Comparison of ENCODE assay signal across 10 cellular contexts in genomic region chr5:149358818-149359217, GRCh38. TPM values are rescaled to one million over a fixed set of nuclear protein-coding genes. Genes with fewer than 3 reads are reported as not detected.
DNase-seq lines count a peak whose midpoint lies in the region; ATAC-seq and TF ChIP-seq lines count a peak whose summit lies in the region.
"Had no signal": no experiment of that assay in that cellular context is flagged by ENCODE, and none has a peak within 500 bp of the region (broad histone marks: within the 10 kb centered on the region; RNA-seq: fewer than 3 reads in every experiment).

No MANE protein-coding gene starts in this region.

- peaks cover 24% of the 10 kb centered on the region for H3K36me3 Mint-ChIP-seq in GM23338 (ENCODE audit: low read depth)
- peaks cover 11% of the 10 kb centered on the region for H3K36me3 Mint-ChIP-seq in endothelial cell (ENCODE audit: low read depth, unreplicated experiment)

- H3K36me3 ChIP-seq in GM23338 (ENCODE audit: insufficient read depth) (peaks cover 4% of the 10 kb centered on the region; the same call in 1 of the 2 replicates), Panc1 (ENCODE audit: control insufficient read depth, insufficient read depth, low read length) (peaks cover 5% of the 10 kb centered on the region)

- H3K27me3 Mint-ChIP-seq in GM23338 (ENCODE audit: insufficient read depth, low read depth, poor library complexity), result peaks cover 4% of the 10 kb centered on the region
- H3K27me3 Mint-ChIP-seq in endothelial cell (ENCODE audit: unreplicated experiment), result peaks cover 5% of the 10 kb centered on the region

- TF ChIP-seq CTCF in GM23338 (conservative IDR thresholded peaks at IDR 0.05; ENCODE audit: low read depth in 2 of 2), result no peak
- no peak for TF ChIP-seq CTCF in Panc1 (IDR thresholded peaks at IDR 0.05)
- no peak for TF ChIP-seq CTCF in endothelial cell (IDR thresholded peaks at IDR 0.05; ENCODE audit: unreplicated experiment)

- in situ Hi-C loops in Panc1 (cut with HindIII; ENCODE audit: low pct_unique_long_range_greater_than_20kb, low sequenced_read_pairs), result no loop called here

- BruUV-seq in Panc1 (replicated peaks; lab: Mats Ljungman, UMichigan), result TSS peak; percentile 40

- CTCF ChIA-PET in Panc1 (lab: Charles Lee), result no interaction called here

- H3K4me3 ChIP-seq in GM23338 (peak overlapping the region; percentile 90), Panc1 (ENCODE audit: low read depth in 2 of 2, low read length in 2 of 2) (peak overlapping the region in 1 of 2 experiments; percentile 82; a peak in 3 of 4 replicates)

- no peaks in the 10 kb centered on the region for H3K9me3 ChIP-seq in Panc1 (ENCODE audit: control insufficient read depth, insufficient read depth, low read depth, low read length)

- H3K4me1 ChIP-seq in GM23338 (ENCODE audit: insufficient read depth), result peaks cover 12% of the 10 kb centered on the region
- H3K4me1 ChIP-seq in Panc1 (ENCODE audit: control insufficient read depth, insufficient read depth, low read length), result peaks cover 10% of the 10 kb centered on the region

- intact Hi-C loops in Panc1 (cut with micrococcal nuclease; ENCODE audit: unreplicated experiment), result no loop called here

- H4K20me1 ChIP-seq in GM23338 (replicated peaks; ENCODE audit: insufficient read depth), result peaks cover under 1% of the 10 kb centered on the region; the same call in 1 of the 2 replicates

- POLR2A ChIA-PET in Panc1 (lab: Charles Lee), result no interaction called here

- H3K27me3 ChIP-seq in GM23338 (ENCODE audit: insufficient read depth), result no peaks in the 10 kb centered on the region
- no peaks in the 10 kb centered on the region for H3K27me3 ChIP-seq in Panc1 (ENCODE audit: control insufficient read depth, insufficient read depth, low read length)

- H3K27ac ChIP-seq in GM23338 (ENCODE audit: low read depth) (no peak overlapping the region), Panc1 (ENCODE audit: low read length) (no peak overlapping the region; the same call in 1 of the 2 replicates)

- H2AFZ ChIP-seq in GM23338, result no peak overlapping the region

- H3K27ac Mint-ChIP-seq in GM23338 (no peak overlapping the region), endothelial cell (ENCODE audit: unreplicated experiment) (peak overlapping the region; percentile 48)

- no peaks in the 10 kb centered on the region for H3F3A ChIP-seq in GM23338 (replicated peaks; ENCODE audit: low read depth)

- H3K9me3 Mint-ChIP-seq in GM23338, result no peaks in the 10 kb centered on the region
- H3K9me3 Mint-ChIP-seq in endothelial cell (ENCODE audit: unreplicated experiment), result no peaks in the 10 kb centered on the region

- peaks cover 15% of the 10 kb centered on the region; the same call in 1 of the 2 replicates for H3K79me2 ChIP-seq in GM23338 (replicated peaks; ENCODE audit: insufficient read depth)

- H3K9me2 ChIP-seq in GM23338 (ENCODE audit: insufficient read depth), result no peaks in the 10 kb centered on the region

- H3K4me2 ChIP-seq in GM23338, result peak overlapping the region; percentile 92

- H3K4me3 Mint-ChIP-seq in GM23338 (peak overlapping the region; percentile 96), endothelial cell (ENCODE audit: unreplicated experiment) (peak overlapping the region; percentile 95)

- peaks cover 9% of the 10 kb centered on the region for H3K4me1 Mint-ChIP-seq in GM23338
- peaks cover 15% of the 10 kb centered on the region for H3K4me1 Mint-ChIP-seq in endothelial cell (ENCODE audit: unreplicated experiment)

- ATAC-seq in GM23338 (no peak), Panc1 (no peak), HG02759 (IDR thresholded peaks at IDR 0.05; ENCODE audit: unreplicated experiment) (no peak)

- DNase-seq in GM23338 (ENCODE audit: low spot score) (no peak), Panc1 (ENCODE audit: low read depth, low spot score) (no peak), endothelial cell (ENCODE audit: low spot score) (no peak), pons (ENCODE audit: low spot score) (peak; percentile 75), germinal center (ENCODE audit: low spot score) (no peak), NCI-H2171 (lab: John Stamatoyannopoulos, UW) (no peak), SKM-1 treated with dmso at 0.1 percent for 144 hours (lab: John Stamatoyannopoulos, UW; ENCODE audit: unreplicated experiment) (no peak)

TF ChIP-seq in GM23338, 12 proteins besides CTCF, POLR2A, EP300 and RAD21 (continues in another document):
- TF ChIP-seq EZH2 (IDR thresholded peaks at IDR 0.05; ENCODE audit: low read depth, unreplicated experiment) (no peak), REST (IDR thresholded peaks at IDR 0.05; ENCODE audit: unreplicated experiment) (no peak), CREB1 (CRISPR knock-in tag; IDR thresholded peaks at IDR 0.05; ENCODE audit: low read depth) (no peak), EZH2phosphoT487 (IDR thresholded peaks at IDR 0.05; ENCODE audit: unreplicated experiment) (no peak), ETS1 (IDR thresholded peaks at IDR 0.05) (no peak), JUNB (IDR thresholded peaks at IDR 0.05; ENCODE audit: unreplicated experiment) (no peak), NANOG (IDR thresholded peaks at IDR 0.05; ENCODE audit: borderline replicate concordance) (no peak)

RNA-seq across cellular contexts. Expression of gene PCYOX1L, which starts 1.0 kb away (rescaled TPM):
- total RNA-seq in GM23338 (2014; rRNA removed; shearing (Covaris generic)), result 10.6 and 14.7 TPM in 2 replicates
- polyA plus RNA-seq in GM23338 (2016; fragmentation: Nextera tagmentation; extraction: Ambion mirVana), result 5.9 and 6.7 TPM in 2 replicates
- 7.0 TPM for total RNA-seq in Panc1 (2021; ENCODE audit: unreplicated experiment)
- 10.0 TPM for polyA plus RNA-seq in Panc1 (2012; ENCODE audit: insufficient read length)
- total RNA-seq in endothelial cell (ENCODE audit: unreplicated experiment), result 18.3 TPM

RNA-seq across cellular contexts. Expression of gene GRPEL2, which starts 13.5 kb away (rescaled TPM):
- 58.8 and 62.2 TPM in 2 replicates for total RNA-seq in GM23338 (2014; rRNA removed; shearing (Covaris generic))
- polyA plus RNA-seq in GM23338 (2016; fragmentation: Nextera tagmentation; extraction: Ambion mirVana), result 15.5 and 20.2 TPM in 2 replicates
- total RNA-seq in Panc1 (2021; ENCODE audit: unreplicated experiment) (30.1 TPM), endothelial cell (ENCODE audit: unreplicated experiment) (51.1 TPM)
- 14.3 TPM for polyA plus RNA-seq in Panc1 (2012; ENCODE audit: insufficient read length)

RNA-seq across cellular contexts. Expression of gene IL17B, which starts 20.3 kb away (rescaled TPM):
- not detected in 2 replicates for total RNA-seq in GM23338 (2014; rRNA removed; shearing (Covaris generic))
- not detected in 2 replicates for polyA plus RNA-seq in GM23338 (2016; fragmentation: Nextera tagmentation; extraction: Ambion mirVana)
- not detected for total RNA-seq in Panc1 (2021; ENCODE audit: unreplicated experiment)
- not detected for polyA plus RNA-seq in Panc1 (2012; ENCODE audit: insufficient read length)
- total RNA-seq in endothelial cell (ENCODE audit: unreplicated experiment), result not detected
- total RNA-seq: dermis blood vessel endothelial cell, lung microvascular endothelial cell had no signal
